1 cellular context compared by ENCODE assay signal in the genomic region with DNA sequence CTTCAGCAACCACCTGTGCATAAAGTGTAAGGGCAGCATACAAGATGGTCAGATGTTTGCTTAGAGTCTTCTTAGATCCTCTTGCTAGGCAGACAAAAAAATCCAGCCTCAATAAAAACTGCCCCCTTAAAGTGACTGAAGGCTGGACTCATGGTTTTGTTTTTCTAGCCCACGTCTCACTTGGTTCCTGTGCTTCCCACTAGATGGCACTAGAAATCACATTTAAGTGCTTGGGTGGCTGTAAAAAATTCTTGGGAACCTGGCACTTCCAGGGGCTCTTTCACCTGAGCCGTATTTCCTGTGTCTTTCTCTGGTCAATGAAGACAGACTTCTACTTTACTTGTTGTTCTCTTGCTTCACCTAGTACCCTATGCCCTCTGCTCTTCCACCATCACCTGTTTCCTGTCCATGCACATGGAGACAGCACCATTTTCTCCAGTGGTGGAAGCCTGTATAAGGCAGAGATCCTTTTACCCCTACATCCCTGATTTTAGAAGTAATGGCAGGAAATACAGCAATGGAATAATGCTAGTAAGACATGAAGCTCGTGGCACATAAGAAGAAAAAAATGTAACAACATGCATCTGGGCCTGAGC.
TF ChIP-seq lines count a peak whose summit lies in the region.

No MANE protein-coding gene starts in this region.

TF ChIP-seq in GM12878, 131 proteins besides CTCF, POLR2A, EP300 and RAD21:
- TF ChIP-seq POLR2AphosphoS2 (IDR thresholded peaks at IDR 0.05; ENCODE audit: low read depth, low read length), result no peak
- TF ChIP-seq, protein P1, sequence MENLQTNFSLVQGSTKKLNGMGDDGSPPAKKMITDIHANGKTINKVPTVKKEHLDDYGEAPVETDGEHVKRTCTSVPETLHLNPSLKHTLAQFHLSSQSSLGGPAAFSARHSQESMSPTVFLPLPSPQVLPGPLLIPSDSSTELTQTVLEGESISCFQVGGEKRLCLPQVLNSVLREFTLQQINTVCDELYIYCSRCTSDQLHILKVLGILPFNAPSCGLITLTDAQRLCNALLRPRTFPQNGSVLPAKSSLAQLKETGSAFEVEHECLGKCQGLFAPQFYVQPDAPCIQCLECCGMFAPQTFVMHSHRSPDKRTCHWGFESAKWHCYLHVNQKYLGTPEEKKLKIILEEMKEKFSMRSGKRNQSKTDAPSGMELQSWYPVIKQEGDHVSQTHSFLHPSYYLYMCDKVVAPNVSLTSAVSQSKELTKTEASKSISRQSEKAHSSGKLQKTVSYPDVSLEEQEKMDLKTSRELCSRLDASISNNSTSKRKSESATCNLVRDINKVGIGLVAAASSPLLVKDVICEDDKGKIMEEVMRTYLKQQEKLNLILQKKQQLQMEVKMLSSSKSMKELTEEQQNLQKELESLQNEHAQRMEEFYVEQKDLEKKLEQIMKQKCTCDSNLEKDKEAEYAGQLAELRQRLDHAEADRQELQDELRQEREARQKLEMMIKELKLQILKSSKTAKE (IDR thresholded peaks at IDR 0.05; ENCODE audit: low read depth, poor library complexity, severe bottlenecking), result peak; percentile 15
- no peak for TF ChIP-seq BRCA1 (IDR thresholded peaks at IDR 0.05; ENCODE audit: low read depth, low read length)
- peak; percentile 65; the same call in 1 of the 2 replicates for TF ChIP-seq SMC3 (IDR thresholded peaks at IDR 0.05; ENCODE audit: borderline replicate concordance, low read length)
- TF ChIP-seq NFYA (IDR thresholded peaks at IDR 0.05; ENCODE audit: borderline replicate concordance, low read depth, low read length), result no peak
- no peak for TF ChIP-seq ATF7 (IDR thresholded peaks at IDR 0.05; ENCODE audit: low read depth)
- no peak for TF ChIP-seq ASH2L (IDR thresholded peaks at IDR 0.05; ENCODE audit: borderline replicate concordance, low read depth)
- TF ChIP-seq, protein P2, sequence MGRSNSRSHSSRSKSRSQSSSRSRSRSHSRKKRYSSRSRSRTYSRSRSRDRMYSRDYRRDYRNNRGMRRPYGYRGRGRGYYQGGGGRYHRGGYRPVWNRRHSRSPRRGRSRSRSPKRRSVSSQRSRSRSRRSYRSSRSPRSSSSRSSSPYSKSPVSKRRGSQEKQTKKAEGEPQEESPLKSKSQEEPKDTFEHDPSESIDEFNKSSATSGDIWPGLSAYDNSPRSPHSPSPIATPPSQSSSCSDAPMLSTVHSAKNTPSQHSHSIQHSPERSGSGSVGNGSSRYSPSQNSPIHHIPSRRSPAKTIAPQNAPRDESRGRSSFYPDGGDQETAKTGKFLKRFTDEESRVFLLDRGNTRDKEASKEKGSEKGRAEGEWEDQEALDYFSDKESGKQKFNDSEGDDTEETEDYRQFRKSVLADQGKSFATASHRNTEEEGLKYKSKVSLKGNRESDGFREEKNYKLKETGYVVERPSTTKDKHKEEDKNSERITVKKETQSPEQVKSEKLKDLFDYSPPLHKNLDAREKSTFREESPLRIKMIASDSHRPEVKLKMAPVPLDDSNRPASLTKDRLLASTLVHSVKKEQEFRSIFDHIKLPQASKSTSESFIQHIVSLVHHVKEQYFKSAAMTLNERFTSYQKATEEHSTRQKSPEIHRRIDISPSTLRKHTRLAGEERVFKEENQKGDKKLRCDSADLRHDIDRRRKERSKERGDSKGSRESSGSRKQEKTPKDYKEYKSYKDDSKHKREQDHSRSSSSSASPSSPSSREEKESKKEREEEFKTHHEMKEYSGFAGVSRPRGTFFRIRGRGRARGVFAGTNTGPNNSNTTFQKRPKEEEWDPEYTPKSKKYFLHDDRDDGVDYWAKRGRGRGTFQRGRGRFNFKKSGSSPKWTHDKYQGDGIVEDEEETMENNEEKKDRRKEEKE (IDR thresholded peaks at IDR 0.05), result no peak
- no peak for TF ChIP-seq MEF2A (IDR thresholded peaks at IDR 0.05; ENCODE audit: insufficient read depth, low read depth, low read length)
- TF ChIP-seq RAD51 (IDR thresholded peaks at IDR 0.05), result no peak
- no peak for TF ChIP-seq GATAD2B (conservative IDR thresholded peaks at IDR 0.05; ENCODE audit: low read depth)
- no peak for TF ChIP-seq MXI1 (IDR thresholded peaks at IDR 0.05; ENCODE audit: low read depth, low read length)
- TF ChIP-seq, protein P3, sequence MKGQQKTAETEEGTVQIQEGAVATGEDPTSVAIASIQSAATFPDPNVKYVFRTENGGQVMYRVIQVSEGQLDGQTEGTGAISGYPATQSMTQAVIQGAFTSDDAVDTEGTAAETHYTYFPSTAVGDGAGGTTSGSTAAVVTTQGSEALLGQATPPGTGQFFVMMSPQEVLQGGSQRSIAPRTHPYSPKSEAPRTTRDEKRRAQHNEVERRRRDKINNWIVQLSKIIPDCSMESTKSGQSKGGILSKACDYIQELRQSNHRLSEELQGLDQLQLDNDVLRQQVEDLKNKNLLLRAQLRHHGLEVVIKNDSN (IDR thresholded peaks at IDR 0.05; ENCODE audit: borderline replicate concordance, extremely low read length, insufficient read depth, low read depth, low read length), result no peak
